Comparison of ENCODE assay signal across 8 cellular contexts in the genomic region with DNA sequence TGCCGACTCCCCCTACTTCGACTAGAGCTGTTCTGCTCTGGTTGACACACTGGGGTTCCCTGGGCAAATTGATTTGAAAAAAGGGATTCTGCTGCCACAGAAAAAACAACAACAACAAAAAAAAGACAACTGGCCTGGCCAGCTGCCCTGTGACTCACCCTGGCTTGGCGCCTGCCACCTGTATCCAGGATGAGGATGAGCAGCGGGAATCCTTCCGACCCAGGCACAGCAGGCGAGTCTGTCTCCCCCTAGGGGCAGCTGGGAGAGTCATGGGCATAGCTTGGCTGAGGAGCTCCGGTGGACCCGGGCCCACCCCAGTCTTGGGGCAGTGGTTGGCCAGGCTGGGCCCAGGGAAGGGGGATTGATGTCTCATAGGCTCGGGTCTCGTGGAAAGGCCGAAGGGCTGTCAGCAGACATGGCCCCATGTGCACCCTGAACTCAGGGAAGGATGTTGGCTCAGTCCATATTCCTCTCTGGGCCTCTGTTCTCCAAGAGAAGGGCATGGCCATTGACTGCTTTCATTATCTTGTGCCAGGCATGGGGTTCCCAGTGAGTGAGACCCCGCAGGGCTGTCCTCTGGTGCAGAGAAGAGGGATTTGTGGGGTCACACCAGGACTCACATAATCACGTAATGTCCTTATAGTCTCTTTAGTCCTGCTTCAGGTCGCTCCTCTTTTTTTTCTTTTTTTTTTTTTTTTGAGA. TPM values are rescaled to one million over a fixed set of nuclear protein-coding genes. Genes with fewer than 3 reads are reported as not detected.
DNase-seq lines count a peak whose midpoint lies in the region; ATAC-seq, FAIRE-seq and TF ChIP-seq lines count a peak whose summit lies in the region.

No MANE protein-coding gene starts in this region.

- RAD21 ChIA-PET in HCT116 (lab: Charles Lee; ENCODE audit: low non-redundant PET in 1 of 2, low total read pairs in 2 of 2, uncharacterized antibody in 2 of 2, unreplicated experiment in 2 of 2): interaction anchor here in 1 of 2 experiments (0.7 to 1.1 kb wide), 4 partner anchors 33 to 405 kb away, joined by 3 to 4 read pairs (median 3); no protein-coding TSS in a partner anchor

- H4K20me1 ChIP-seq in HCT116 (ENCODE audit: insufficient read depth): no peaks in the 10 kb centered on the region

- DNase-seq in COLO668 (lab: John Stamatoyannopoulos, UW; ENCODE audit: unreplicated experiment) (peak; percentile 84), HCT116 (ENCODE audit: low read depth, low spot score) (peak; percentile 79), RCC 7860 (ENCODE audit: low spot score) (peak; percentile 57), astrocyte of the cerebellum (ENCODE audit: low read depth) (no peak), hypothalamus (lab: John Stamatoyannopoulos, UW) (peak in 41 of 51 donors; percentile 11 to 82 (median 54)), sigmoid colon (peak; percentile 79)

- BruUV-seq in HCT116 (replicated peaks; lab: Mats Ljungman, UMichigan): no TSS peak

- no peak for FAIRE-seq in RCC 7860 (lab: Jason Lieb, UNC)

- H3K27ac ChIP-seq in HCT116 (ENCODE audit: low read depth, low read length): peak overlapping the region; percentile 52; the same call in 1 of the 2 replicates
- H3K27ac ChIP-seq in sigmoid colon: no peak overlapping the region

- H3K4me1 ChIP-seq in HCT116 (ENCODE audit: control insufficient read depth in 1 of 2, insufficient read depth in 2 of 2, low read length in 2 of 2) (peaks cover 26 to 37% of the 10 kb centered on the region in 2 experiments), sigmoid colon (no peaks in the 10 kb centered on the region)

- in situ Hi-C loops in astrocyte of the cerebellum (cut with HindIII; ENCODE audit: low sequenced_read_pairs): no loop called here

- TF ChIP-seq POLR2A in HCT116 (IDR thresholded peaks at IDR 0.05; ENCODE audit: borderline replicate concordance, extremely low read depth, insufficient read depth, insufficient read length) (no peak), sigmoid colon (IDR thresholded peaks at IDR 0.05) (no peak)

- H3K27me3 ChIP-seq in HCT116 (ENCODE audit: insufficient read depth, low read length): no peaks in the 10 kb centered on the region
- H3K27me3 ChIP-seq in sigmoid colon: no peaks in the 10 kb centered on the region

- POLR2A ChIA-PET in HCT116 (lab: Charles Lee): interaction anchor here (1.4 kb wide), 1 partner anchor 237 kb away, joined by 3 read pairs; no protein-coding TSS in a partner anchor

- TF ChIP-seq CTCF in HCT116 (IDR thresholded peaks at IDR 0.05 in 2 of 3, conservative IDR thresholded peaks at IDR 0.05 in 1 of 3; ENCODE audit: borderline replicate concordance in 1 of 3, insufficient read depth in 1 of 3, low read depth in 2 of 3, low read length in 2 of 3) (peak; percentile 73 to 98 (median 93)), astrocyte of the cerebellum (IDR thresholded peaks at IDR 0.05; ENCODE audit: low read depth, low read length, missing control alignments) (peak; percentile 91), sigmoid colon (IDR thresholded peaks at IDR 0.05) (peak in 3 of 4 experiments; percentile 53 to 56 (median 54))

- H3K36me3 ChIP-seq in HCT116 (ENCODE audit: control insufficient read depth in 1 of 2, insufficient read depth in 2 of 2, low read length in 2 of 2): no peaks in the 10 kb centered on the region
- H3K36me3 ChIP-seq in sigmoid colon: no peaks in the 10 kb centered on the region

- H3K9me2 ChIP-seq in HCT116 (ENCODE audit: insufficient read depth): no peaks in the 10 kb centered on the region

- no peak overlapping the region for H3K9ac ChIP-seq in HCT116 (ENCODE audit: low read length)

- peak; percentile 82 for TF ChIP-seq RAD21 in HCT116 (IDR thresholded peaks at IDR 0.05; ENCODE audit: low read depth)

- intact Hi-C loops in HCT116 (cut with micrococcal nuclease): loop anchor here (5.0 kb wide), 1 partner anchor 76 kb away; a partner anchor contains a TSS
- intact Hi-C loops in sigmoid colon (cut with DNase I): no loop called here

- CTCF ChIA-PET in HCT116 (lab: Charles Lee): interaction anchor here (0.6 to 2.4 kb wide), 18 partner anchors 8 to 718 kb away, joined by 3 to 10 read pairs (median 4); a partner anchor contains a TSS

- peak overlapping the region; percentile 82 for H2AFZ ChIP-seq in HCT116 (ENCODE audit: low read depth, low read length, poor library complexity, severe bottlenecking)

- H3K9me3 ChIP-seq in HCT116 (ENCODE audit: control insufficient read depth in 1 of 2, insufficient read depth in 1 of 2, low read depth in 1 of 2, low read length in 2 of 2) (no peaks in the 10 kb centered on the region), sigmoid colon (no peaks in the 10 kb centered on the region)

- WGBS in sigmoid colon, 2 donors: 30 to 57% methylated on average over 14 of the region's 14 CpGs

- no peaks in the 10 kb centered on the region for H3K79me2 ChIP-seq in HCT116 (ENCODE audit: insufficient read depth, low read length)

- TF ChIP-seq EP300 in sigmoid colon (IDR thresholded peaks at IDR 0.05): no peak

- H3K4me3 ChIP-seq in HCT116 (replicated peaks in 1 of 2; ENCODE audit: low read depth in 1 of 2, low read length in 2 of 2) (no peak overlapping the region), astrocyte of the cerebellum (ENCODE audit: low read depth, low read length) (no peak overlapping the region), sigmoid colon (no peak overlapping the region)

- ATAC-seq in HCT116 (peak; percentile 89), HG03159 (IDR thresholded peaks at IDR 0.05; ENCODE audit: unreplicated experiment) (no peak), HG03135 (IDR thresholded peaks at IDR 0.05; ENCODE audit: unreplicated experiment) (no peak)

- H3K4me2 ChIP-seq in HCT116 (ENCODE audit: low read length): peak overlapping the region; percentile 56

TF ChIP-seq in HCT116, 20 proteins besides CTCF, POLR2A, EP300 and RAD21:
- TF ChIP-seq ELF1 (IDR thresholded peaks at IDR 0.05; ENCODE audit: borderline replicate concordance, low read depth) (no peak), ZNF274 (IDR thresholded peaks at IDR 0.05; ENCODE audit: low read depth, low read length) (no peak), POLR2AphosphoS5 (IDR thresholded peaks at IDR 0.05; ENCODE audit: low read depth, low read length) (peak; percentile 51; the same call in 1 of the 2 replicates), CEBPB (IDR thresholded peaks at IDR 0.05; ENCODE audit: low read depth) (no peak), EZH2 (IDR thresholded peaks at IDR 0.05) (no peak), YY1 (IDR thresholded peaks at IDR 0.05; ENCODE audit: extremely low read depth, insufficient replicate concordance, low read depth, low read length) (peak; percentile 73)
- TF ChIP-seq, protein P1, sequence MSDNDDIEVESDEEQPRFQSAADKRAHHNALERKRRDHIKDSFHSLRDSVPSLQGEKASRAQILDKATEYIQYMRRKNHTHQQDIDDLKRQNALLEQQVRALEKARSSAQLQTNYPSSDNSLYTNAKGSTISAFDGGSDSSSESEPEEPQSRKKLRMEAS (IDR thresholded peaks at IDR 0.05): peak; percentile 48; the same call in 1 of the 2 replicates
TF ChIP-seq in HCT116: peak in this region for 3.

RNA-seq across cellular contexts. Expression of a gene that starts 10.4 kb away (rescaled TPM):
- total RNA-seq in HCT116 (2021; ENCODE audit: unreplicated experiment) (71.6 TPM), sigmoid colon (100 to 1,000 TPM; 255 to 319 (median 281) TPM)
- 68.6 and 68.8 TPM in 2 replicates for polyA plus RNA-seq in HCT116 (2012)
- 100 to 1,000 TPM in 1 of 3 donors, 10 to 100 TPM in 1, 1 to 10 TPM in 1; 9.2 to 132 (median 19.2) TPM for polyA plus RNA-seq in sigmoid colon

RNA-seq across cellular contexts. Expression of a gene that starts 27.7 kb away (rescaled TPM):
- 18.3 TPM for total RNA-seq in HCT116 (2021; ENCODE audit: unreplicated experiment)
- 20.9 and 25.1 TPM in 2 replicates for polyA plus RNA-seq in HCT116 (2012)
- total RNA-seq in sigmoid colon: 10 to 100 TPM in 3 of 4 donors, 1 to 10 TPM in 1; 7.9 to 15.0 (median 11.5) TPM
- 10 to 100 TPM; 18.7 to 25.8 (median 23.8) TPM for polyA plus RNA-seq in sigmoid colon
